ENCODE assay signal across 1 cellular context in the genomic region with DNA sequence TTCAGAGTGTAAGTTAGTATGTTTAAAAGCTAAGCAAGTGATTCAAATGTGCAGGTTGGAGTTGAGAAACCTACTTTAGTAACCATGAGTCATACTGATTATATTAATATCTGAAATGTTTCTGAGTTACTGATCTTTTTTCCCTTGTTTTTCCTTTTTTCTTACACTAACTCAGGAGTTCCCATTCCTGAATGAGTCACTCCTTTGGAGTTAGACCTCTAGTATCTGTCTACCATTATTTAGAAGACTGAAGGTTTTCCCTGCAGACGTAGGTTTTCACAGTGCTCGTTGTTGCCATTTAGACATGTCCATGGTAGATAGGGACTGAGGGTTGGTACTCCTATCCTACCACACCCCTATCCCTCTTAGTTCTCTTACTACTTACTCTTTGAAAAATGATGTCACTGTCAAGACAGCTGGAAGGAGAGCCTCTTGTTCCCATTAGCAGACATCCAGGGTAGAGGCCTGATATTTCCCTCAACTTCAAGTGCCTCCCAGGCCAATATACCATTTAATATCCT.
TF ChIP-seq lines count a peak whose summit lies in the region.

No MANE protein-coding gene starts in this region.

TF ChIP-seq in IMR-90, 13 proteins besides CTCF, POLR2A, EP300 and RAD21:
- TF ChIP-seq RCOR1 (IDR thresholded peaks at IDR 0.05; ENCODE audit: insufficient replicate concordance, low read length) = no peak
- peak; percentile 89 for TF ChIP-seq FOS (IDR thresholded peaks at IDR 0.05; ENCODE audit: low read depth, low read length)
- peak; percentile 78 for TF ChIP-seq CEBPB (IDR thresholded peaks at IDR 0.05; ENCODE audit: low read depth, low read length)
